In genomic region chr6:133969285-133969946, GRCh38 we compare ENCODE assay signal across 19 cellular contexts. TPM values are rescaled to one million over a fixed set of nuclear protein-coding genes. Genes with fewer than 3 reads are reported as not detected.
DNase-seq lines count a peak whose midpoint lies in the region; ATAC-seq and TF ChIP-seq lines count a peak whose summit lies in the region.
"Had no signal": no experiment of that assay in that cellular context is flagged by ENCODE, and none has a peak within 500 bp of the region (broad histone marks: within the 10 kb centered on the region; RNA-seq: fewer than 3 reads in every experiment).

No MANE protein-coding gene starts in this region.

- intact Hi-C loops in activated T-helper 1 cell treated with anti-CD3 and anti-CD28 coated beads, Interleukin-12 subunit alpha, Interleukin-12 subunit beta, Interleukin-2, Interleukin-4 antibody, amounts not matched to agents 30 ng/mL and 10 ng/mL and 1 ng/mL, durations not matched to agents 14 hours and 24 hours and 36 hours (cut with micrococcal nuclease) = no loop called here

- H3K27me3 Mint-ChIP-seq in activated T-cell treated with anti-CD3 and anti-CD28 coated beads, Interleukin-2, amount 50 U/mL, for 4 hours (ENCODE audit: low read depth) = no peaks in the 10 kb centered on the region
- no peaks in the 10 kb centered on the region for H3K27me3 Mint-ChIP-seq in activated T-helper 1 cell treated with anti-CD3 and anti-CD28 coated beads, Interleukin-12 subunit alpha, Interleukin-12 subunit beta, Interleukin-2, Interleukin-4 antibody, amounts not matched to agents 30 ng/mL and 10 ng/mL and 1 ng/mL, durations not matched to agents 14 hours and 24 hours and 36 hours (ENCODE audit: insufficient read depth)

- no peak overlapping the region for H3K4me2 ChIP-seq in smooth muscle cell

- TF ChIP-seq CTCF in HEK293 (tag by site-specific recombination; IDR thresholded peaks at IDR 0.05) (no peak), smooth muscle cell (IDR thresholded peaks at IDR 0.05; ENCODE audit: borderline replicate concordance, insufficient read depth, poor library complexity, severe bottlenecking) (no peak), brain microvascular endothelial cell (IDR thresholded peaks at IDR 0.05; ENCODE audit: low read depth, low read length, missing control alignments) (no peak)

- H3K9me3 ChIP-seq in HEK293 (ENCODE audit: control insufficient read depth, insufficient read depth, low read depth, low read length) = no peaks in the 10 kb centered on the region
- H3K9me3 ChIP-seq in smooth muscle cell (replicated peaks; ENCODE audit: low read depth) = no peaks in the 10 kb centered on the region
- H3K9me3 ChIP-seq: esophagus muscularis mucosa, gastroesophageal sphincter, psoas muscle had no signal

- H3K4me3 Mint-ChIP-seq in activated T-cell treated with anti-CD3 and anti-CD28 coated beads, Interleukin-2, amount 50 U/mL, for 4 hours = no peak overlapping the region
- H3K4me3 Mint-ChIP-seq in activated T-helper 1 cell treated with anti-CD3 and anti-CD28 coated beads, Interleukin-12 subunit alpha, Interleukin-12 subunit beta, Interleukin-2, Interleukin-4 antibody, amounts not matched to agents 30 ng/mL and 10 ng/mL and 1 ng/mL, durations not matched to agents 14 hours and 24 hours and 36 hours = peak overlapping the region; percentile 9

- H3K4me3 ChIP-seq in HEK293 (ENCODE audit: low read depth, low read length) (no peak overlapping the region), smooth muscle cell (no peak overlapping the region), brain microvascular endothelial cell (ENCODE audit: low read depth, low read length) (no peak overlapping the region)
- H3K4me3 ChIP-seq: esophagus muscularis mucosa, gastroesophageal sphincter, psoas muscle had no signal

- peaks cover 90% of the 10 kb centered on the region for H4K20me1 ChIP-seq in smooth muscle cell (ENCODE audit: low read depth)

- H3K27ac Mint-ChIP-seq in activated T-helper 1 cell treated with anti-CD3 and anti-CD28 coated beads, Interleukin-12 subunit alpha, Interleukin-12 subunit beta, Interleukin-2, Interleukin-4 antibody, amounts not matched to agents 30 ng/mL and 10 ng/mL and 1 ng/mL, durations not matched to agents 14 hours and 24 hours and 36 hours = no peak overlapping the region

- no peak overlapping the region for H3K27ac ChIP-seq in HEK293 (ENCODE audit: extremely low read depth, low read depth, low read length)
- no peak overlapping the region for H3K27ac ChIP-seq in smooth muscle cell (ENCODE audit: low read depth)
- no peak overlapping the region for H3K27ac ChIP-seq in brain microvascular endothelial cell
- H3K27ac ChIP-seq: esophagus muscularis mucosa, gastroesophageal sphincter, psoas muscle had no signal

- POLR2A ChIA-PET in HEK293 (lab: Yijun Ruan, JAX) = no interaction called here

- no peak for DNase-seq in activated T-cell treated with anti-CD3 and anti-CD28 coated beads, Interleukin-2, amount 50 U/mL, for 4 hours
- DNase-seq in activated T-cell treated with anti-CD3 and anti-CD28 coated beads, Interleukin-2, amount 50 U/mL, for 48 hours = no peak
- DNase-seq in activated T-helper 1 cell treated with anti-CD3 and anti-CD28 coated beads, Interleukin-12 subunit alpha, Interleukin-12 subunit beta, Interleukin-2, Interleukin-4 antibody, amounts not matched to agents 30 ng/mL and 10 ng/mL and 1 ng/mL, durations not matched to agents 14 hours and 24 hours and 36 hours (ENCODE audit: low spot score) = no peak
- DNase-seq in smooth muscle cell (lab: John Stamatoyannopoulos, UW; ENCODE audit: unreplicated experiment) = no peak
- DNase-seq in brain microvascular endothelial cell = no peak
- DNase-seq in ACHN = no peak
- DNase-seq: activated CD8-positive, alpha-beta memory T cell treated with anti-CD3 and anti-CD28 coated beads for 24 hours; activated effector memory CD4-positive, alpha-beta T cell treated with Interleukin-2 at 50 U/mL for 16 hours; aorta; effector CD4-positive, alpha-beta T cell; KG1; NCI-H187 treated with DMSO at 0.1 percent for 48 hours; psoas muscle; RPMI8226; stimulated activated CD4-positive, alpha-beta T cell treated with anti-CD3 and anti-CD28 coated beads, Interleukin-4, amount 100 ng/mL, for 24 hours had no signal

- H2AFZ ChIP-seq in smooth muscle cell (ENCODE audit: low read depth) = no peak overlapping the region

- CTCF ChIA-PET in HEK293 (lab: Yijun Ruan, JAX) = interaction anchor here (0.6 to 4.4 kb wide), 8 partner anchors 42 to 501 kb away, joined by 3 to 39 read pairs (median 7); no protein-coding TSS in a partner anchor

- H3K9me3 Mint-ChIP-seq in activated T-cell treated with anti-CD3 and anti-CD28 coated beads, Interleukin-2, amount 50 U/mL, for 4 hours = no peaks in the 10 kb centered on the region
- no peaks in the 10 kb centered on the region for H3K9me3 Mint-ChIP-seq in activated T-helper 1 cell treated with anti-CD3 and anti-CD28 coated beads, Interleukin-12 subunit alpha, Interleukin-12 subunit beta, Interleukin-2, Interleukin-4 antibody, amounts not matched to agents 30 ng/mL and 10 ng/mL and 1 ng/mL, durations not matched to agents 14 hours and 24 hours and 36 hours

- WGBS in smooth muscle cell (ENCODE audit: low lambda C conversion rate) = 94% methylated on average over 1 of the region's 1 CpG

- ATAC-seq in activated T-cell treated with anti-CD3 and anti-CD28 coated beads, Interleukin-2, amount 50 U/mL, for 4 hours = peak; percentile 34 to 47
- no peak for ATAC-seq in HG03442 (IDR thresholded peaks at IDR 0.05; ENCODE audit: unreplicated experiment)
- ATAC-seq: gastroesophageal sphincter, psoas muscle had no signal

- in situ Hi-C loops in brain microvascular endothelial cell (cut with HindIII; ENCODE audit: low pct_ligation_motif_present, low sequenced_read_pairs) = no loop called here
- in situ Hi-C loops in ACHN (cut with HindIII; ENCODE audit: low pct_ligation_motif_present, low pct_unique_long_range_greater_than_20kb, low sequenced_read_pairs) = no loop called here

- H3K4me1 ChIP-seq in HEK293 (ENCODE audit: control insufficient read depth, insufficient read depth, low read length) (peaks cover 25% of the 10 kb centered on the region), smooth muscle cell (ENCODE audit: low read depth) (no peaks in the 10 kb centered on the region)

- H3F3A ChIP-seq in smooth muscle cell (ENCODE audit: low read depth) = no peaks in the 10 kb centered on the region

- peak overlapping the region; percentile 10 for H3K9ac ChIP-seq in smooth muscle cell (ENCODE audit: low read depth)

- H3K36me3 ChIP-seq in HEK293 (ENCODE audit: control insufficient read depth in 2 of 2, insufficient read depth in 1 of 2, low read length in 2 of 2) = no peaks in the 10 kb centered on the region
- H3K36me3 ChIP-seq in smooth muscle cell (ENCODE audit: low read depth) = no peaks in the 10 kb centered on the region
- H3K36me3 ChIP-seq in brain microvascular endothelial cell (replicated peaks) = no peaks in the 10 kb centered on the region
- H3K36me3 ChIP-seq: esophagus muscularis mucosa, gastroesophageal sphincter had no signal

- peaks cover 56% of the 10 kb centered on the region for H3K4me1 Mint-ChIP-seq in activated T-cell treated with anti-CD3 and anti-CD28 coated beads, Interleukin-2, amount 50 U/mL, for 4 hours (ENCODE audit: low read depth)
- H3K4me1 Mint-ChIP-seq in activated T-helper 1 cell treated with anti-CD3 and anti-CD28 coated beads, Interleukin-12 subunit alpha, Interleukin-12 subunit beta, Interleukin-2, Interleukin-4 antibody, amounts not matched to agents 30 ng/mL and 10 ng/mL and 1 ng/mL, durations not matched to agents 14 hours and 24 hours and 36 hours (ENCODE audit: low read depth) = peaks cover 32% of the 10 kb centered on the region

- H3K79me2 ChIP-seq in smooth muscle cell (ENCODE audit: low read depth) = peaks cover 78% of the 10 kb centered on the region

- H3K27me3 ChIP-seq in smooth muscle cell (ENCODE audit: low read depth) (no peaks in the 10 kb centered on the region), brain microvascular endothelial cell (replicated peaks) (no peaks in the 10 kb centered on the region)
- H3K27me3 ChIP-seq: esophagus muscularis mucosa, gastroesophageal sphincter had no signal

- no peaks in the 10 kb centered on the region for H3K36me3 Mint-ChIP-seq in activated T-cell treated with anti-CD3 and anti-CD28 coated beads, Interleukin-2, amount 50 U/mL, for 4 hours (ENCODE audit: insufficient read depth)
- peaks cover 2% of the 10 kb centered on the region for H3K36me3 Mint-ChIP-seq in activated T-helper 1 cell treated with anti-CD3 and anti-CD28 coated beads, Interleukin-12 subunit alpha, Interleukin-12 subunit beta, Interleukin-2, Interleukin-4 antibody, amounts not matched to agents 30 ng/mL and 10 ng/mL and 1 ng/mL, durations not matched to agents 14 hours and 24 hours and 36 hours (ENCODE audit: low read depth)

TF ChIP-seq in HEK293, 187 proteins besides CTCF, POLR2A, EP300 and RAD21 (continues in another document):
- TF ChIP-seq, protein P1, sequence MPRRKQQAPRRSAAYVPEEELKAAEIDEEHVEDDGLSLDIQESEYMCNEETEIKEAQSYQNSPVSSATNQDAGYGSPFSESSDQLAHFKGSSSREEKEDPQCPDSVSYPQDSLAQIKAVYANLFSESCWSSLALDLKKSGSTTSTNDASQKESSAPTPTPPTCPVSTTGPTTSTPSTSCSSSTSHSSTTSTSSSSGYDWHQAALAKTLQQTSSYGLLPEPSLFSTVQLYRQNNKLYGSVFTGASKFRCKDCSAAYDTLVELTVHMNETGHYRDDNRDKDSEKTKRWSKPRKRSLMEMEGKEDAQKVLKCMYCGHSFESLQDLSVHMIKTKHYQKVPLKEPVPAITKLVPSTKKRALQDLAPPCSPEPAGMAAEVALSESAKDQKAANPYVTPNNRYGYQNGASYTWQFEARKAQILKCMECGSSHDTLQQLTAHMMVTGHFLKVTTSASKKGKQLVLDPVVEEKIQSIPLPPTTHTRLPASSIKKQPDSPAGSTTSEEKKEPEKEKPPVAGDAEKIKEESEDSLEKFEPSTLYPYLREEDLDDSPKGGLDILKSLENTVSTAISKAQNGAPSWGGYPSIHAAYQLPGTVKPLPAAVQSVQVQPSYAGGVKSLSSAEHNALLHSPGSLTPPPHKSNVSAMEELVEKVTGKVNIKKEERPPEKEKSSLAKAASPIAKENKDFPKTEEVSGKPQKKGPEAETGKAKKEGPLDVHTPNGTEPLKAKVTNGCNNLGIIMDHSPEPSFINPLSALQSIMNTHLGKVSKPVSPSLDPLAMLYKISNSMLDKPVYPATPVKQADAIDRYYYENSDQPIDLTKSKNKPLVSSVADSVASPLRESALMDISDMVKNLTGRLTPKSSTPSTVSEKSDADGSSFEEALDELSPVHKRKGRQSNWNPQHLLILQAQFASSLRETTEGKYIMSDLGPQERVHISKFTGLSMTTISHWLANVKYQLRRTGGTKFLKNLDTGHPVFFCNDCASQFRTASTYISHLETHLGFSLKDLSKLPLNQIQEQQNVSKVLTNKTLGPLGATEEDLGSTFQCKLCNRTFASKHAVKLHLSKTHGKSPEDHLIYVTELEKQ (tag by site-specific recombination; IDR thresholded peaks at IDR 0.05; ENCODE audit: borderline replicate concordance) = no peak

RNA-seq across cellular contexts. Expression of gene TBPL1, which starts 16.4 kb away (rescaled TPM):
- total RNA-seq in activated T-cell treated with anti-CD3 and anti-CD28 coated beads, Interleukin-2, amount 50 U/mL, for 4 hours = 10 to 100 TPM; 46.4 to 48.0 (median 47.9) TPM
- total RNA-seq in activated T-helper 1 cell treated with anti-CD3 and anti-CD28 coated beads, Interleukin-12 subunit alpha, Interleukin-12 subunit beta, Interleukin-2, Interleukin-4 antibody, amounts not matched to agents 30 ng/mL and 10 ng/mL and 1 ng/mL, durations not matched to agents 14 hours and 24 hours and 36 hours = 40.5 and 42.2 TPM in 2 replicates
- total RNA-seq in smooth muscle cell = 26.8 and 46.9 TPM in 2 replicates
- 35.2 and 38.7 TPM in 2 replicates for polyA plus RNA-seq in smooth muscle cell
